Comparison of ENCODE assay signal across 1 cellular context in genomic region chr12:39442895-39443703, GRCh38.
TF ChIP-seq lines count a peak whose summit lies in the region.

TSS of gene KIF21A (minus strand) at chr12:39443120. CDS start at chr12:39442970, 150 bp downstream.

TF ChIP-seq in HepG2, 621 proteins besides CTCF, POLR2A, EP300 and RAD21 (continued from another document and continues in another):
- TF ChIP-seq ATF7 (IDR thresholded peaks at IDR 0.05) (no peak), ATF7 (CRISPR knock-in tag; IDR thresholded peaks at IDR 0.05) (no peak; the same call in 1 of the 2 replicates), PATZ1 (CRISPR knock-in tag; IDR thresholded peaks at IDR 0.05) (peak; percentile 95; the same call in 1 of the 2 replicates), MED1 (CRISPR knock-in tag; IDR thresholded peaks at IDR 0.05) (peak; percentile 58), TSC22D2 (CRISPR knock-in tag; IDR thresholded peaks at IDR 0.05; ENCODE audit: borderline replicate concordance) (peak; percentile 63; the same call in 1 of the 2 replicates), CAMTA2 (CRISPR knock-in tag; IDR thresholded peaks at IDR 0.05; ENCODE audit: borderline replicate concordance) (no peak; the same call in 1 of the 2 replicates), HMGXB3 (CRISPR knock-in tag; IDR thresholded peaks at IDR 0.05; ENCODE audit: borderline replicate concordance) (peak; percentile 51; the same call in 1 of the 2 replicates), THYN1 (CRISPR knock-in tag; IDR thresholded peaks at IDR 0.05; ENCODE audit: borderline replicate concordance, low read depth) (no peak), ZNF660 (CRISPR knock-in tag; IDR thresholded peaks at IDR 0.05; ENCODE audit: borderline replicate concordance, low read depth) (no peak), YEATS2 (CRISPR knock-in tag; IDR thresholded peaks at IDR 0.05; ENCODE audit: borderline replicate concordance) (peak; percentile 59; the same call in 1 of the 2 replicates), MTF2 (CRISPR knock-in tag; IDR thresholded peaks at IDR 0.05; ENCODE audit: borderline replicate concordance) (no peak; the same call in 1 of the 2 replicates), ZNF609 (CRISPR knock-in tag; IDR thresholded peaks at IDR 0.05; ENCODE audit: borderline replicate concordance) (peak; percentile 56; the same call in 1 of the 2 replicates), ZSCAN31 (CRISPR knock-in tag; IDR thresholded peaks at IDR 0.05; ENCODE audit: low read depth) (no peak), SMYD3 (CRISPR knock-in tag; IDR thresholded peaks at IDR 0.05) (no peak), ZNF766 (CRISPR knock-in tag; IDR thresholded peaks at IDR 0.05; ENCODE audit: borderline replicate concordance) (peak; percentile 32; the same call in 1 of the 2 replicates), ZNF772 (CRISPR knock-in tag; IDR thresholded peaks at IDR 0.05) (no peak), XBP1 (CRISPR knock-in tag; IDR thresholded peaks at IDR 0.05) (no peak), ZSCAN21 (CRISPR knock-in tag; IDR thresholded peaks at IDR 0.05; ENCODE audit: borderline replicate concordance) (no peak), ZNF292 (CRISPR knock-in tag; IDR thresholded peaks at IDR 0.05; ENCODE audit: borderline replicate concordance, low read depth) (no peak; the same call in 1 of the 2 replicates), SOX13 (IDR thresholded peaks at IDR 0.05) (no peak), SOX13 (CRISPR knock-in tag; conservative IDR thresholded peaks at IDR 0.05 in 1 of 2, IDR thresholded peaks at IDR 0.05 in 1 of 2) (peak in 1 of 2 experiments; percentile 75; a peak in 2 of 4 replicates), ZNF296 (CRISPR knock-in tag; conservative IDR thresholded peaks at IDR 0.05) (no peak), NCOR1 (IDR thresholded peaks at IDR 0.05; ENCODE audit: borderline replicate concordance, low read length) (peak; percentile 89), THAP8 (CRISPR knock-in tag; IDR thresholded peaks at IDR 0.05; ENCODE audit: borderline replicate concordance) (peak; percentile 31; the same call in 1 of the 2 replicates), ARID2 (CRISPR knock-in tag; IDR thresholded peaks at IDR 0.05; ENCODE audit: borderline replicate concordance) (no peak), HOXA5 (CRISPR knock-in tag; IDR thresholded peaks at IDR 0.05) (0 out of 2 replicates have a peak, but pooled peaks have one; percentile 74), AHDC1 (CRISPR knock-in tag; IDR thresholded peaks at IDR 0.05; ENCODE audit: borderline replicate concordance) (no peak), E2F5 (CRISPR knock-in tag; conservative IDR thresholded peaks at IDR 0.05) (peak; percentile 27; the same call in 1 of the 2 replicates), MAFF (IDR thresholded peaks at IDR 0.05; ENCODE audit: low read depth, low read length) (peak; percentile 10; the same call in 1 of the 2 replicates), ZNF225 (CRISPR knock-in tag; IDR thresholded peaks at IDR 0.05) (peak; percentile 70; the same call in 1 of the 2 replicates), E2F2 (CRISPR knock-in tag; IDR thresholded peaks at IDR 0.05; ENCODE audit: borderline replicate concordance) (peak; percentile 53; the same call in 1 of the 2 replicates), BCL6 (CRISPR knock-in tag; IDR thresholded peaks at IDR 0.05) (peak; percentile 24), ZNF24 (IDR thresholded peaks at IDR 0.05) (no peak), HNRNPL (IDR thresholded peaks at IDR 0.05; ENCODE audit: low read depth, low read length) (no peak), HDAC2 (CRISPR knock-in tag; IDR thresholded peaks at IDR 0.05) (peak; percentile 18), SKIL (CRISPR knock-in tag; IDR thresholded peaks at IDR 0.05; ENCODE audit: borderline replicate concordance) (peak; percentile 54; the same call in 1 of the 2 replicates)
